ENCODE assay signal across 9 cellular contexts in genomic region chr7:2820508-2820934, GRCh38. TPM values are rescaled to one million over a fixed set of nuclear protein-coding genes. Genes with fewer than 3 reads are reported as not detected.
DNase-seq lines count a peak whose midpoint lies in the region; ATAC-seq and TF ChIP-seq lines count a peak whose summit lies in the region.
"Had no signal": no experiment of that assay in that cellular context is flagged by ENCODE, and none has a peak within 500 bp of the region (broad histone marks: within the 10 kb centered on the region; RNA-seq: fewer than 3 reads in every experiment).

No MANE protein-coding gene starts in this region.

- H3K36me3 ChIP-seq in ovary = no peaks in the 10 kb centered on the region

- H3K4me1 Mint-ChIP-seq in CD14-positive monocyte = peaks cover 31% of the 10 kb centered on the region

- H3K4me3 ChIP-seq in foreskin fibroblast (ENCODE audit: low read depth in 1 of 2, low read length in 2 of 2) (no peak overlapping the region), ovary (no peak overlapping the region)

- 73 to 83% (median 80%) methylated on average over 4 of the region's 4 CpGs for WGBS in ovary, 3 donors

- no peak overlapping the region for H3K27ac ChIP-seq in ovary

- TF ChIP-seq CTCF in CD14-positive monocyte (IDR thresholded peaks at IDR 0.05) (no peak), foreskin fibroblast (IDR thresholded peaks at IDR 0.05; ENCODE audit: low read depth, low read length) (no peak), ovary (IDR thresholded peaks at IDR 0.05) (no peak)

- no peak for TF ChIP-seq POLR2A in ovary (IDR thresholded peaks at IDR 0.05)

- peak overlapping the region in 6 of 7 donors; percentile 63 to 90 (median 81) for H3K27ac Mint-ChIP-seq in CD14-positive monocyte

- DNase-seq in CD14-positive monocyte (ENCODE audit: low spot score) (peak; percentile 92), RPMI7951 (ENCODE audit: low read depth) (peak; percentile 99), foreskin fibroblast (peak; percentile 95 to 97), ovary (peak; percentile 53 to 89 (median 63)), cerebellar cortex (ENCODE audit: low spot score) (no peak), NCI-H1092 (lab: John Stamatoyannopoulos, UW) (no peak)
- DNase-seq in activated T-cell treated with anti-CD3 and anti-CD28 coated beads, Interleukin-2, amount 50 U/mL, for 48 hours = no peak

- no peak for ATAC-seq in HG03175 (IDR thresholded peaks at IDR 0.05; ENCODE audit: unreplicated experiment)

- H3K4me1 ChIP-seq in ovary (ENCODE audit: insufficient read depth) = peaks cover 39% of the 10 kb centered on the region

- no peaks in the 10 kb centered on the region for H3K9me3 Mint-ChIP-seq in CD14-positive monocyte
- H3K9me3 Mint-ChIP-seq: neural crest cell had no signal

- intact Hi-C loops in CD14-positive monocyte (cut with micrococcal nuclease) (loop anchor here in 1 of 2 donors (5.0 kb wide), 2 partner anchors 43 to 103 kb away; no protein-coding TSS in a partner anchor), ovary (cut with DNase I) (no loop called here)

- no peaks in the 10 kb centered on the region for H3K9me3 ChIP-seq in ovary

- peaks cover 26 to 27% of the 10 kb centered on the region in 2 donors for H3K36me3 Mint-ChIP-seq in CD14-positive monocyte

- TF ChIP-seq EP300 in ovary (IDR thresholded peaks at IDR 0.05) = peak; percentile 47

- H3K27me3 ChIP-seq in ovary = no peaks in the 10 kb centered on the region

- peaks cover 0 to 3% (median 0%) of the 10 kb centered on the region in 3 donors for H3K27me3 Mint-ChIP-seq in CD14-positive monocyte (ENCODE audit: low read depth in 3 of 3)

- no peak overlapping the region for H3K4me3 Mint-ChIP-seq in CD14-positive monocyte
- H3K4me3 Mint-ChIP-seq: neural crest cell had no signal

RNA-seq across cellular contexts. Expression of gene GNA12, which starts 23.6 kb away (rescaled TPM):
- polyA plus RNA-seq in CD14-positive monocyte (10 to 100 TPM in 1 of 2 donors, 1 to 10 TPM in 1; 3.4 to 10.6 TPM), ovary (10 to 100 TPM; 40.9 to 43.8 TPM)
- total RNA-seq in RPMI7951 (2014; rRNA removed; shearing (Covaris generic)) = 17.8 and 20.8 TPM in 2 replicates
- 10 to 100 TPM; 13.4 to 94.4 (median 70.1) TPM for total RNA-seq in ovary

Comparison
In these comparisons a context has a peak if more than half of its experiments do, and no peak if none do; other contexts are left out.
1. DNase-seq: peak in CD14-positive monocyte (single experiment), RPMI7951 (single experiment), foreskin fibroblast (2 of 2) and ovary (5 of 5); none in cerebellar cortex (single experiment), NCI-H1092 (single experiment) and activated T-cell treated with anti-CD3 and anti-CD28 coated beads, Interleukin-2, amount 50 U/mL, for 48 hours (0 of 2).